In the genomic region with DNA sequence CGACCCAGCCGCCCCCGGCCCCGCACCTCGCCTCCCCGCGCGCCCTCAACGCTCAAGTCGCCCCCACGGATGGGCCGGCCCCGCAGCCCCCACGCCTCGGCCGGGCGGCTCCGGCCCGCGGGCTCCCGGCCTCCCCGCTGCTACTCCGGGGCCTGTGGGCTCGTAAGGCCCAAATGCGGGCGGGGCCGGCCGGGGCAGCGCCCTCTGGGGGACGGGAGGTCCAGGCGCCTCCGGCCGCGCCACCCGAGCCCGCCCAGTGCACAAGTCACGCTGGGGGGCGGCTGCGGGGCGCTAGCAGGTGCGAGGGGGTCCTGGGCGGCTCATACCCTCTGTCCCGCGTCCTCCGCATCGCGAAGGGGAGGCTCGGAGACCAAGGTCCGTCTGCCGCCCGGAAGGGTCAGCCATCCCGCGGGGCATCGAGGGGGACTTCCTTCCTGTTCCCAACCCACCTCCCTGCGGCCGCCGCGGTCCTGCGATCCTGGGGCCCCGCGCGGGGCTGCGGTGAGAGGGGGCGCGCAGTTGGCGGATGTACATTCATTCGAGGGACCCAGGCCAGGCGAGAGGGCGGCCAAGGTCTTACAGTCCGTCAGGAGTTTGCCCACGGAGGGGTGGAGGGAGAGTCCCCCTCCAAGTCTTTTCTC, we compare ENCODE assay signal across 8 cellular contexts. TPM values are rescaled to one million over a fixed set of nuclear protein-coding genes. Genes with fewer than 3 reads are reported as not detected.
DNase-seq lines count a peak whose midpoint lies in the region; ATAC-seq and TF ChIP-seq lines count a peak whose summit lies in the region.

A gene with protein sequence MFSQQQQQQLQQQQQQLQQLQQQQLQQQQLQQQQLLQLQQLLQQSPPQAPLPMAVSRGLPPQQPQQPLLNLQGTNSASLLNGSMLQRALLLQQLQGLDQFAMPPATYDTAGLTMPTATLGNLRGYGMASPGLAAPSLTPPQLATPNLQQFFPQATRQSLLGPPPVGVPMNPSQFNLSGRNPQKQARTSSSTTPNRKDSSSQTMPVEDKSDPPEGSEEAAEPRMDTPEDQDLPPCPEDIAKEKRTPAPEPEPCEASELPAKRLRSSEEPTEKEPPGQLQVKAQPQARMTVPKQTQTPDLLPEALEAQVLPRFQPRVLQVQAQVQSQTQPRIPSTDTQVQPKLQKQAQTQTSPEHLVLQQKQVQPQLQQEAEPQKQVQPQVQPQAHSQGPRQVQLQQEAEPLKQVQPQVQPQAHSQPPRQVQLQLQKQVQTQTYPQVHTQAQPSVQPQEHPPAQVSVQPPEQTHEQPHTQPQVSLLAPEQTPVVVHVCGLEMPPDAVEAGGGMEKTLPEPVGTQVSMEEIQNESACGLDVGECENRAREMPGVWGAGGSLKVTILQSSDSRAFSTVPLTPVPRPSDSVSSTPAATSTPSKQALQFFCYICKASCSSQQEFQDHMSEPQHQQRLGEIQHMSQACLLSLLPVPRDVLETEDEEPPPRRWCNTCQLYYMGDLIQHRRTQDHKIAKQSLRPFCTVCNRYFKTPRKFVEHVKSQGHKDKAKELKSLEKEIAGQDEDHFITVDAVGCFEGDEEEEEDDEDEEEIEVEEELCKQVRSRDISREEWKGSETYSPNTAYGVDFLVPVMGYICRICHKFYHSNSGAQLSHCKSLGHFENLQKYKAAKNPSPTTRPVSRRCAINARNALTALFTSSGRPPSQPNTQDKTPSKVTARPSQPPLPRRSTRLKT (minus strand): TSS at position 167 of the 641 bp plus-strand sequence. CDS start 715 bp downstream, outside the sequence.

- TF ChIP-seq POLR2A in GM18526 (IDR thresholded peaks at IDR 0.05; ENCODE audit: extremely low read depth, insufficient read length): peak; percentile 71

- peak within 1 kb of the TSS; percentile 75 for H3K4me3 ChIP-seq in AG09309 (ENCODE audit: control insufficient read depth, low read depth, low read length)
- H3K4me3 ChIP-seq in endocrine pancreas (ENCODE audit: control insufficient read depth, insufficient read depth, low read length): no peak within 1 kb of the TSS
- peak within 1 kb of the TSS; percentile 92 for H3K4me3 ChIP-seq in mesodermal cell (ENCODE audit: extremely low read depth, insufficient read depth, low read length, poor library complexity, severe bottlenecking)

- peak; percentile 60 for ATAC-seq in HG03108 (IDR thresholded peaks at IDR 0.05; ENCODE audit: unreplicated experiment)

- CTCF ChIA-PET in activated CD8-positive, alpha-beta memory T cell treated with anti-CD3 and anti-CD28 coated beads for 36 hours (lab: Charles Lee): interaction anchor here (0.9 to 1.7 kb wide), 6 partner anchors 16 to 150 kb away, joined by 3 to 5 read pairs (median 4); a partner anchor contains a TSS

- peak within 1 kb of the TSS; percentile 86 for H3K9ac ChIP-seq in endocrine pancreas (ENCODE audit: control insufficient read depth, insufficient read depth, low read length)

- WGBS in mesodermal cell (ENCODE audit: insufficient coverage in 2 of 2), 2 experiments: 0% methylated on average over 49 to 50 of the region's 71 CpGs

- H3K4me1 ChIP-seq in endocrine pancreas (ENCODE audit: control insufficient read depth, insufficient read depth, low read length): no peaks in the 10 kb centered on the region
- H3K4me1 ChIP-seq in mesodermal cell (ENCODE audit: control insufficient read depth, insufficient read depth, low read length, poor library complexity, severe bottlenecking): peaks cover 6% of the 10 kb centered on the region

- H3K27me3 ChIP-seq in endocrine pancreas (ENCODE audit: control insufficient read depth, insufficient read depth, low read length): no peaks in the 10 kb centered on the region

- POLR2A ChIA-PET in activated CD8-positive, alpha-beta memory T cell treated with anti-CD3 and anti-CD28 coated beads for 36 hours (lab: Charles Lee): interaction anchor here (0.6 to 1.4 kb wide), 3 partner anchors 31 to 361 kb away, joined by 3 to 6 read pairs (median 3); a partner anchor contains a TSS

- H3K9me3 ChIP-seq in endocrine pancreas (ENCODE audit: control insufficient read depth, low read length) (no peaks in the 10 kb centered on the region), mesodermal cell (ENCODE audit: control insufficient read depth, low read length) (no peaks in the 10 kb centered on the region)

- peak; percentile 56 for TF ChIP-seq CTCF in AG09309 (IDR thresholded peaks at IDR 0.05; ENCODE audit: control insufficient read depth, insufficient read depth, low read depth, low read length, missing control alignments)

- no peaks in the 10 kb centered on the region for H3K36me3 ChIP-seq in endocrine pancreas (ENCODE audit: control insufficient read depth, insufficient read depth, low read length)
- H3K36me3 ChIP-seq in mesodermal cell (ENCODE audit: control insufficient read depth, insufficient read depth, low read length): peaks cover 36% of the 10 kb centered on the region

- no peak for DNase-seq in AG09309 (ENCODE audit: low read depth)
- DNase-seq in NCI-H82 (lab: John Stamatoyannopoulos, UW): peak; percentile 83
- DNase-seq in stimulated activated CD8-positive, alpha-beta memory T cell treated with anti-CD3 and anti-CD28 coated beads, Interleukin-15, amount 100 ng/mL, for 48 hours (ENCODE audit: low read depth in 2 of 2): peak; percentile 69 to 73

- H3K27ac ChIP-seq in mesodermal cell (ENCODE audit: low read depth, low read length, severe bottlenecking): peak within 1 kb of the TSS; percentile 45

RNA-seq across cellular contexts. Expression of the gene that starts here (rescaled TPM):
- 100 to 1,000 TPM; 115 to 119 TPM for total RNA-seq in activated CD8-positive, alpha-beta memory T cell treated with anti-CD3 and anti-CD28 coated beads for 36 hours
- 110 TPM for polyA plus RNA-seq in mesodermal cell (2013, experiment 1 of 2)
- polyA plus RNA-seq in mesodermal cell (2013, experiment 2 of 2): 97.3 TPM
